ENCODE assay signal across 23 cellular contexts in the genomic region with DNA sequence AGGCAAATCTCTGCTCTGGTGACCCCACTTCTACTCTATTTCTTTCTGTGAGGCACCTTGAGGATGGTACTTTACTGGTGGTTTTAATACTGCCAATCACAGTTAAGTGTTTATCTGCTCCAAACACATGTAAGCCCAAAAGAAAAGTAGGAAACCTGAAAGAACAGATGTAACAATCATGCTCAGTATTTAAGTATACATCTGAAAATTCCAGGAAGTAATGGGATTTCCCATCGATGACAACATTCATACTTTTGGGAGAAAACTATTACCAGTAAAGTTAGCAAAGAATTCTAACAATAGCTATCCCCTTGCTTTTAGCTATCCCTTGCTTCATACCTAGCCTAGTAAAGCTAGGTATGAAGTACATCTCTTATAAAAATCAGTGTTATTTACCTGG.
"Had no signal": no experiment of that assay in that cellular context is flagged by ENCODE, and none has a peak within 500 bp of the region (broad histone marks: within the 10 kb centered on the region; RNA-seq: fewer than 3 reads in every experiment).

No MANE protein-coding gene starts in this region.

- DNase-seq: heart right ventricle; islet precursor cell; left ventricle myocardium inferior; naive B cell; ovary; retina; right cardiac atrium; small intestine; spleen; stimulated activated CD4-positive, alpha-beta T cell treated with anti-CD3 and anti-CD28 coated beads, Interleukin-4, amount 100 ng/mL, for 24 hours; stimulated activated naive CD4-positive, alpha-beta T cell; tibial artery; uterus had no signal

- H3K4me3 ChIP-seq: heart right ventricle, hepatocyte, left ventricle myocardium inferior, lung, ovary, spleen, suprapubic skin, thoracic aorta, tibial artery, uterus had no signal

- H3K4me1 Mint-ChIP-seq: memory B cell; naive B cell; stimulated activated effector memory CD8-positive, alpha-beta T cell treated with anti-CD3 and anti-CD28 coated beads, Interleukin-12 subunit alpha, Interleukin-12 subunit beta, amount 100 ng/mL, for 72 hours had no signal

- H3K27me3 Mint-ChIP-seq: progenitor cell of endocrine pancreas; stimulated activated naive CD8-positive, alpha-beta T cell treated with anti-CD3 and anti-CD28 coated beads, Interleukin-15, Interleukin-2, amounts not matched to agents 100 ng/mL and 50 ng/mL, for 24 hours had no signal

- H3K4me3 Mint-ChIP-seq: memory B cell; naive B cell; natural killer cell treated with Interleukin-12 subunit alpha and Interleukin-12 subunit beta and Interleukin-15 and Interleukin-18, amount 100 ng/mL, for 72 hours; stimulated activated effector memory CD8-positive, alpha-beta T cell treated with anti-CD3 and anti-CD28 coated beads, Interleukin-12 subunit alpha, Interleukin-12 subunit beta, amount 100 ng/mL, for 72 hours; stimulated activated naive CD8-positive, alpha-beta T cell treated with anti-CD3 and anti-CD28 coated beads, Interleukin-15, Interleukin-2, amounts not matched to agents 100 ng/mL and 50 ng/mL, for 24 hours; type B pancreatic cell had no signal

- H3K9me3 Mint-ChIP-seq: naive B cell; natural killer cell treated with Interleukin-12 subunit alpha and Interleukin-12 subunit beta and Interleukin-15 and Interleukin-18, amount 100 ng/mL, for 72 hours; stimulated activated effector memory CD8-positive, alpha-beta T cell treated with anti-CD3 and anti-CD28 coated beads, Interleukin-12 subunit alpha, Interleukin-12 subunit beta, amount 100 ng/mL, for 72 hours; stimulated activated naive CD8-positive, alpha-beta T cell treated with anti-CD3 and anti-CD28 coated beads, Interleukin-15, Interleukin-2, amounts not matched to agents 100 ng/mL and 50 ng/mL, for 24 hours; type B pancreatic cell had no signal

- H3K4me2 ChIP-seq: hepatocyte had no signal

- H3K9me3 ChIP-seq: heart right ventricle, left ventricle myocardium inferior, ovary, spleen, suprapubic skin, thoracic aorta, tibial artery, uterus had no signal

- H3K27me3 ChIP-seq: hepatocyte, ovary, suprapubic skin, tibial artery, uterus had no signal

- H3K4me1 ChIP-seq: spleen, tibial artery, uterus had no signal

- H3K27ac ChIP-seq: heart right ventricle, hepatocyte, left ventricle myocardium inferior, ovary, spleen, suprapubic skin, thoracic aorta, tibial artery, uterus had no signal

- H3K27ac Mint-ChIP-seq: memory B cell; naive B cell; natural killer cell treated with Interleukin-12 subunit alpha and Interleukin-12 subunit beta and Interleukin-15 and Interleukin-18, amount 100 ng/mL, for 72 hours; progenitor cell of endocrine pancreas; stimulated activated effector memory CD8-positive, alpha-beta T cell treated with anti-CD3 and anti-CD28 coated beads, Interleukin-12 subunit alpha, Interleukin-12 subunit beta, amount 100 ng/mL, for 72 hours; stimulated activated naive CD8-positive, alpha-beta T cell treated with anti-CD3 and anti-CD28 coated beads, Interleukin-15, Interleukin-2, amounts not matched to agents 100 ng/mL and 50 ng/mL, for 24 hours; type B pancreatic cell had no signal

- H3K36me3 ChIP-seq: ovary, spleen, suprapubic skin, thoracic aorta, tibial artery, uterus had no signal

- H2AFZ ChIP-seq: hepatocyte had no signal

- H3K36me3 Mint-ChIP-seq: memory B cell; naive B cell; natural killer cell treated with Interleukin-12 subunit alpha and Interleukin-12 subunit beta and Interleukin-15 and Interleukin-18, amount 100 ng/mL, for 72 hours; stimulated activated effector memory CD8-positive, alpha-beta T cell treated with anti-CD3 and anti-CD28 coated beads, Interleukin-12 subunit alpha, Interleukin-12 subunit beta, amount 100 ng/mL, for 72 hours had no signal

- FAIRE-seq: small intestine had no signal
